13 cellular contexts compared by ENCODE assay signal in genomic region chr2:54966165-54966819, GRCh38.
DNase-seq lines count a peak whose midpoint lies in the region; ATAC-seq, FAIRE-seq and TF ChIP-seq lines count a peak whose summit lies in the region.
"Had no signal": no experiment of that assay in that cellular context is flagged by ENCODE, and none has a peak within 500 bp of the region (broad histone marks: within the 10 kb centered on the region; RNA-seq: fewer than 3 reads in every experiment).

No MANE protein-coding gene starts in this region.

- H3K4me3 Mint-ChIP-seq in CD8-positive, alpha-beta memory T cell = peak overlapping the region in 3 of 7 donors; percentile 32 to 50 (median 34)
- peak overlapping the region; percentile 45; the same call in 1 of the 2 replicates for H3K4me3 Mint-ChIP-seq in HFFc6

- H3K27ac Mint-ChIP-seq in CD8-positive, alpha-beta memory T cell = peak overlapping the region in 7 of 8 donors; percentile 47 to 81 (median 72)
- peak overlapping the region; percentile 43 for H3K27ac Mint-ChIP-seq in HFFc6

- intact Hi-C loops in mammary epithelial cell (cut with micrococcal nuclease) = loop anchor here (2.0 kb wide), 1 partner anchor 61 kb away; no protein-coding TSS in a partner anchor

- no peak for FAIRE-seq in HTR-8/SVneo (lab: Jason Lieb, UNC)
- FAIRE-seq: GM12892 had no signal

- in situ Hi-C loops in mammary epithelial cell (cut with MboI; ENCODE audit: low sequenced_read_pairs in 2 of 2) = no loop called here

- no peaks in the 10 kb centered on the region for H3K9me3 ChIP-seq in CD8-positive, alpha-beta memory T cell (ENCODE audit: low read length)
- H3K9me3 ChIP-seq in mammary epithelial cell (replicated peaks; ENCODE audit: insufficient read depth, low read length) = no peaks in the 10 kb centered on the region
- H3K9me3 ChIP-seq: vagina had no signal

- WGBS in mammary epithelial cell (ENCODE audit: low coverage, missing lambda C conversion rate) = 83% methylated on average over 7 of the region's 8 CpGs

- peaks cover 29% of the 10 kb centered on the region for H3K79me2 ChIP-seq in mammary epithelial cell (ENCODE audit: insufficient read depth, low read length)

- DNase-seq in CD8-positive, alpha-beta memory T cell = no peak
- no peak for DNase-seq in HFFc6
- peak; percentile 58 for DNase-seq in mammary epithelial cell
- no peak for DNase-seq in left lobe of liver (ENCODE audit: low spot score)
- no peak for DNase-seq in HTR-8/SVneo (ENCODE audit: insufficient read length, low spot score)
- DNase-seq in midbrain (lab: John Stamatoyannopoulos, UW) = no peak
- DNase-seq: head of caudate nucleus, NCI-H1694 treated with DMSO at 0.1 percent for 48 hours, WERI-Rb-1 had no signal

- TF ChIP-seq CTCF in HFFc6 (IDR thresholded peaks at IDR 0.05) (no peak), mammary epithelial cell (conservative IDR thresholded peaks at IDR 0.05 in 1 of 2, IDR thresholded peaks at IDR 0.05 in 1 of 2; ENCODE audit: extremely low read depth in 1 of 2, insufficient read depth in 1 of 2, low read depth in 1 of 2, low read length in 2 of 2) (no peak)

- peaks cover 27% of the 10 kb centered on the region for H3K4me1 ChIP-seq in CD8-positive, alpha-beta memory T cell (ENCODE audit: insufficient read depth, low read length)
- peaks cover 26% of the 10 kb centered on the region for H3K4me1 ChIP-seq in mammary epithelial cell (ENCODE audit: insufficient read depth, low read length)

- H3K27me3 Mint-ChIP-seq in CD8-positive, alpha-beta memory T cell = no peaks in the 10 kb centered on the region
- H3K27me3 Mint-ChIP-seq in HFFc6 (ENCODE audit: insufficient read depth) = peaks cover 45% of the 10 kb centered on the region

- no peaks in the 10 kb centered on the region for H3K9me3 Mint-ChIP-seq in CD8-positive, alpha-beta memory T cell
- no peaks in the 10 kb centered on the region; the same call in 1 of the 2 replicates for H3K9me3 Mint-ChIP-seq in HFFc6

- H3K27me3 ChIP-seq in CD8-positive, alpha-beta memory T cell (ENCODE audit: insufficient read depth, low read length, poor library complexity, severe bottlenecking) = no peaks in the 10 kb centered on the region
- no peaks in the 10 kb centered on the region for H3K27me3 ChIP-seq in mammary epithelial cell (ENCODE audit: insufficient read depth, low read length)
- H3K27me3 ChIP-seq: vagina had no signal

- H3K4me3 ChIP-seq in CD8-positive, alpha-beta memory T cell (ENCODE audit: low read length) = no peak overlapping the region
- H3K4me3 ChIP-seq in mammary epithelial cell (replicated peaks in 1 of 3; ENCODE audit: insufficient read depth in 1 of 3, low read depth in 2 of 3, low read length in 3 of 3) = no peak overlapping the region
- H3K4me3 ChIP-seq: vagina had no signal

- peak overlapping the region; percentile 14 for H3K4me2 ChIP-seq in mammary epithelial cell (ENCODE audit: insufficient read depth, low read depth, low read length)

- dilution Hi-C loops in mammary epithelial cell (cut with HindIII; ENCODE audit: low sequenced_read_pairs) = no loop called here

- no peak overlapping the region for H2AFZ ChIP-seq in mammary epithelial cell (ENCODE audit: low read depth, low read length)

- no peak overlapping the region for H3K9ac ChIP-seq in mammary epithelial cell (ENCODE audit: insufficient read depth, low read length)

- peaks cover 4 to 38% (median 9%) of the 10 kb centered on the region in 3 donors for H3K36me3 Mint-ChIP-seq in CD8-positive, alpha-beta memory T cell
- peaks cover 61% of the 10 kb centered on the region for H3K36me3 Mint-ChIP-seq in HFFc6 (ENCODE audit: low read depth)

- H3K27ac ChIP-seq in CD8-positive, alpha-beta memory T cell (ENCODE audit: low read depth, low read length) = no peak overlapping the region
- no peak overlapping the region for H3K27ac ChIP-seq in mammary epithelial cell (ENCODE audit: insufficient read depth, low read depth, low read length)
- H3K27ac ChIP-seq: vagina, WERI-Rb-1 had no signal

- BruUV-seq in mammary epithelial cell (replicated peaks; lab: Mats Ljungman, UMichigan) = no TSS peak

- CTCF ChIA-PET in CD8-positive, alpha-beta memory T cell (lab: Charles Lee) = interaction anchor here (1.7 kb wide), 1 partner anchor 67 kb away, joined by 3 read pairs; no protein-coding TSS in a partner anchor
- CTCF ChIA-PET in mammary epithelial cell (lab: Charles Lee; ENCODE audit: low non-redundant PET) = interaction anchor here (0.6 kb wide), 2 partner anchors 27 to 104 kb away, joined by 3 to 4 read pairs; no protein-coding TSS in a partner anchor

- ATAC-seq in left lobe of liver = peak; percentile 22
- no peak for ATAC-seq in GM18868 (IDR thresholded peaks at IDR 0.05; ENCODE audit: unreplicated experiment)
- ATAC-seq in GM21526 (IDR thresholded peaks at IDR 0.05; ENCODE audit: low FRiP score, unreplicated experiment) = no peak

- no peaks in the 10 kb centered on the region for H3K36me3 ChIP-seq in CD8-positive, alpha-beta memory T cell (ENCODE audit: insufficient read depth, low read length)
- peaks cover 11% of the 10 kb centered on the region for H3K36me3 ChIP-seq in mammary epithelial cell (ENCODE audit: insufficient read depth, low read length)
- H3K36me3 ChIP-seq: vagina had no signal

- POLR2A ChIA-PET in CD8-positive, alpha-beta memory T cell (lab: Charles Lee) = no interaction called here

- H4K20me1 ChIP-seq in mammary epithelial cell (ENCODE audit: insufficient read depth, low read length) = no peaks in the 10 kb centered on the region

- H3K4me1 Mint-ChIP-seq in CD8-positive, alpha-beta memory T cell = peaks cover 36 to 45% (median 44%) of the 10 kb centered on the region in 3 donors
- peaks cover 85% of the 10 kb centered on the region for H3K4me1 Mint-ChIP-seq in HFFc6 (ENCODE audit: low read depth)
